1 cellular context compared by ENCODE assay signal in the genomic region with DNA sequence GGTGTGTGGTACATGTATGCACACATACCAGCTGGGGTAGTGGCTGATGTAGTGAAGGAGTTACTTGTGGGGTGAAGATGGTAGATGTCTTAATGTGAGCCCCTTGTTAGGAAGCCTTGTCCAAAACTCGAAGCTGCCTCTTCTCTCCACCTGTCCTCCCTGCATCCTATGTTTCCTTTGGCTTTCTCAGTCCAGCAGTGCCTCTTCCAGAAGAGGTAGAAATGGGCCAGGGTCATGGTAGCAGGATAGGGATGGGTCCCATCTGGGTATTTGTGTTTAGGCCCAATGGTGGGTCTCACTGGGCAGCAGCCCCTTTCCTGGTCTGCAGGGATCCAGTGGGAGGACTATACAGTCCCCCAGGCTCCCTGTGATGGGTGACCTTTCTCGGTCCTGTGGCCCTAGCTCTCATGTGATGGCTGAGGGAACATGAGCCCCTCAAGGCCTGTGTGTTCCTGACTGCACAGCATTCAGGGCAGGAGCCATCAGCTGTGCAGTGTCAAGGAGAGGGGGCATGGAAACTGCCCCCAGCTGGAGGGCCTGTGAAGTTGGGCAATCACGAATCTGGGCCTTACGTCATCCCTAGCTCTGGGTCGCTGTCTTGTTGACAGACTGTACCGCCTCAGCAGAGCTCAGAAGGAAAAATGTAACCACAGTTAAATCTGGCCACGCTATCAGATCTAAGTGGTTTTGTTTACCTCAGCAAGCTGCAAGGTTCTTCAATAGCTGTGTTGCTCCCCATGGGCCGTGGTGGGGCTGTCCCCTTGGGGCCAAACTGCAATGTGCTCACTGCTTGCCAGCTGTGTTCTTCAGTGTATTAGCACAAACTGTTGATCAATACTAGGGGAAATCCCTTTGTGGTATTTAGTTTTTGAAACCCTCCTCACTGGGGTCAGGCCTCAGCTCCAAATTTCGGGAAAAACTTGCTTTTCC.
TF ChIP-seq lines count a peak whose summit lies in the region.

No MANE protein-coding gene starts in this region.

TF ChIP-seq in H1, 55 proteins besides CTCF, POLR2A, EP300 and RAD21:
- TF ChIP-seq CEBPB (IDR thresholded peaks at IDR 0.05; ENCODE audit: low read depth, low read length) (peak; percentile 62), MAFK (IDR thresholded peaks at IDR 0.05; ENCODE audit: low read depth, low read length) (no peak), CBX5 (IDR thresholded peaks at IDR 0.05; ENCODE audit: low read depth, low read length) (no peak), RFX5 (IDR thresholded peaks at IDR 0.05; ENCODE audit: borderline replicate concordance, low read depth, low read length) (no peak), RNF2 (IDR thresholded peaks at IDR 0.05; ENCODE audit: borderline replicate concordance, low read depth, low read length, missing control alignments, poor library complexity, severe bottlenecking) (no peak)
TF ChIP-seq in H1: peak in this region for 1.
